In genomic region chr19:2207991-2208860, GRCh38 we compare ENCODE assay signal across 11 cellular contexts. TPM values are rescaled to one million over a fixed set of nuclear protein-coding genes. Genes with fewer than 3 reads are reported as not detected.
DNase-seq lines count a peak whose midpoint lies in the region; ATAC-seq and TF ChIP-seq lines count a peak whose summit lies in the region.
"Had no signal": no experiment of that assay in that cellular context is flagged by ENCODE, and none has a peak within 500 bp of the region (broad histone marks: within the 10 kb centered on the region; RNA-seq: fewer than 3 reads in every experiment).

No MANE protein-coding gene starts in this region.

- 35 to 64% methylated on average over 5 to 36 of the region's 36 CpGs for whole genome bisulfite sequencing in tibial nerve, 2 donors

- no peak overlapping the region for H3K27ac Mint-ChIP-seq in activated CD8-positive, alpha-beta memory T cell treated with anti-CD3 and anti-CD28 coated beads, Interleukin-2, amount 10 ng/mL, durations not matched to agents 7 days and 5 days

- H3K4me1 Mint-ChIP-seq in activated T-cell treated with anti-CD3 and anti-CD28 coated beads, Interleukin-2, amount 50 U/mL, for 4 hours (ENCODE audit: low read depth), result no peaks in the 10 kb centered on the region
- peaks cover 6% of the 10 kb centered on the region for H3K4me1 Mint-ChIP-seq in activated CD8-positive, alpha-beta memory T cell treated with anti-CD3 and anti-CD28 coated beads, Interleukin-2, amount 10 ng/mL, durations not matched to agents 7 days and 5 days

- TF ChIP-seq POLR2A in tibial nerve (IDR thresholded peaks at IDR 0.05), result no peak

- H3K27me3 ChIP-seq in tibial nerve, result no peaks in the 10 kb centered on the region

- peaks cover 19% of the 10 kb centered on the region for H3K36me3 Mint-ChIP-seq in activated T-cell treated with anti-CD3 and anti-CD28 coated beads, Interleukin-2, amount 50 U/mL, for 4 hours (ENCODE audit: insufficient read depth)
- H3K36me3 Mint-ChIP-seq in activated CD8-positive, alpha-beta memory T cell treated with anti-CD3 and anti-CD28 coated beads, Interleukin-2, amount 10 ng/mL, durations not matched to agents 7 days and 5 days, result peaks cover 15% of the 10 kb centered on the region

- H3K4me3 Mint-ChIP-seq in activated T-cell treated with anti-CD3 and anti-CD28 coated beads, Interleukin-2, amount 50 U/mL, for 4 hours, result no peak overlapping the region
- H3K4me3 Mint-ChIP-seq in activated CD8-positive, alpha-beta memory T cell treated with anti-CD3 and anti-CD28 coated beads, Interleukin-2, amount 10 ng/mL, durations not matched to agents 7 days and 5 days, result no peak overlapping the region

- TF ChIP-seq CTCF in tibial nerve (IDR thresholded peaks at IDR 0.05), result peak in 1 of 5 experiments; percentile 21

- H3K27ac ChIP-seq in tibial nerve, result peak overlapping the region in 2 of 4 donors; percentile 12 to 40
- H3K27ac ChIP-seq: epithelial cell of prostate had no signal

- H3K4me1 ChIP-seq in tibial nerve, result peaks cover 0 to 15% (median 8%) of the 10 kb centered on the region in 4 donors

- H3K4me3 ChIP-seq in tibial nerve, result no peak overlapping the region

- peaks cover 0 to 86% (median 13%) of the 10 kb centered on the region in 3 donors for H3K36me3 ChIP-seq in tibial nerve

- H3K9me3 Mint-ChIP-seq in activated T-cell treated with anti-CD3 and anti-CD28 coated beads, Interleukin-2, amount 50 U/mL, for 4 hours, result no peaks in the 10 kb centered on the region
- no peaks in the 10 kb centered on the region for H3K9me3 Mint-ChIP-seq in activated CD8-positive, alpha-beta memory T cell treated with anti-CD3 and anti-CD28 coated beads, Interleukin-2, amount 10 ng/mL, durations not matched to agents 7 days and 5 days (ENCODE audit: low read depth)

- no peaks in the 10 kb centered on the region for H3K27me3 Mint-ChIP-seq in activated T-cell treated with anti-CD3 and anti-CD28 coated beads, Interleukin-2, amount 50 U/mL, for 4 hours (ENCODE audit: low read depth)
- no peaks in the 10 kb centered on the region for H3K27me3 Mint-ChIP-seq in activated CD8-positive, alpha-beta memory T cell treated with anti-CD3 and anti-CD28 coated beads, Interleukin-2, amount 10 ng/mL, durations not matched to agents 7 days and 5 days

- no peak for ATAC-seq in activated T-cell treated with anti-CD3 and anti-CD28 coated beads, Interleukin-2, amount 50 U/mL, for 4 hours
- ATAC-seq in activated CD8-positive, alpha-beta memory T cell treated with anti-CD3 and anti-CD28 coated beads, Interleukin-2, amount 10 ng/mL, durations not matched to agents 7 days and 5 days, result peak; percentile 66
- ATAC-seq in GM18502 (IDR thresholded peaks at IDR 0.05; ENCODE audit: poor library complexity, unreplicated experiment), result no peak

- TF ChIP-seq EP300 in tibial nerve (IDR thresholded peaks at IDR 0.05), result no peak

- CTCF ChIA-PET in activated CD8-positive, alpha-beta memory T cell treated with anti-CD3 and anti-CD28 coated beads, Interleukin-2, amount 10 ng/mL, durations not matched to agents 7 days and 5 days (lab: Charles Lee), result interaction anchor here (0.9 to 1.3 kb wide), 4 partner anchors 45 to 160 kb away, joined by 3 to 4 read pairs (median 3); partner anchors contain the start of gene DOT1L

- DNase-seq in activated T-cell treated with anti-CD3 and anti-CD28 coated beads, Interleukin-2, amount 50 U/mL, for 4 hours, result peak; percentile 30
- DNase-seq in activated T-cell treated with anti-CD3 and anti-CD28 coated beads for 4 hours (no peak), iris pigment epithelial cell (ENCODE audit: low read depth) (peak; percentile 53), tibial nerve (ENCODE audit: low spot score in 2 of 2) (peak; percentile 65 to 75), NCI-H446 treated with DMSO at 0.1 percent for 48 hours (lab: John Stamatoyannopoulos, UW) (no peak)
- DNase-seq in activated CD8-positive, alpha-beta memory T cell treated with anti-CD3 and anti-CD28 coated beads, Interleukin-2, amount 10 ng/mL, durations not matched to agents 7 days and 5 days, result peak; percentile 73
- DNase-seq in stimulated activated CD4-positive, alpha-beta T cell treated with anti-CD3 and anti-CD28 coated beads, Interleukin-4, amount 100 ng/mL, for 24 hours, result no peak
- DNase-seq: NCI-H345 had no signal

- no peaks in the 10 kb centered on the region for H3K9me3 ChIP-seq in tibial nerve
- H3K9me3 ChIP-seq: Caco-2 had no signal

RNA-seq across cellular contexts. Expression of gene PLEKHJ1, which starts 27.9 kb away (rescaled TPM):
- 10 to 100 TPM; 69.0 to 92.2 (median 71.4) TPM for total RNA-seq in activated T-cell treated with anti-CD3 and anti-CD28 coated beads, Interleukin-2, amount 50 U/mL, for 4 hours
- total RNA-seq in activated CD8-positive, alpha-beta memory T cell treated with anti-CD3 and anti-CD28 coated beads, Interleukin-2, amount 10 ng/mL, durations not matched to agents 7 days and 5 days, result 10 to 100 TPM; 78.3 to 80.8 TPM
- 10 to 100 TPM; 37.3 to 67.5 (median 51.2) TPM for total RNA-seq in tibial nerve

RNA-seq across cellular contexts. Expression of gene SF3A2, which starts 28.4 kb away (rescaled TPM):
- 100 to 1,000 TPM; 174 to 195 (median 179) TPM for total RNA-seq in activated T-cell treated with anti-CD3 and anti-CD28 coated beads, Interleukin-2, amount 50 U/mL, for 4 hours
- total RNA-seq in activated CD8-positive, alpha-beta memory T cell treated with anti-CD3 and anti-CD28 coated beads, Interleukin-2, amount 10 ng/mL, durations not matched to agents 7 days and 5 days, result 100 to 1,000 TPM; 167 to 178 TPM
- 10 to 100 TPM; 21.4 to 84.0 (median 51.8) TPM for total RNA-seq in tibial nerve

RNA-seq across cellular contexts. Expression of gene AMH, which starts 40.9 kb away (rescaled TPM):
- total RNA-seq in activated T-cell treated with anti-CD3 and anti-CD28 coated beads, Interleukin-2, amount 50 U/mL, for 4 hours, result 1 to 10 TPM; 3.9 to 9.4 (median 5.8) TPM
- 1 to 10 TPM; 5.1 to 6.0 TPM for total RNA-seq in activated CD8-positive, alpha-beta memory T cell treated with anti-CD3 and anti-CD28 coated beads, Interleukin-2, amount 10 ng/mL, durations not matched to agents 7 days and 5 days
- total RNA-seq in tibial nerve, result 1 to 10 TPM in 2 of 4 donors, under 1 TPM in 1, not detected in 1; 0.59 to 5.4 (median 2.1) TPM

RNA-seq across cellular contexts. Expression of gene DOT1L, which starts 44.5 kb away (rescaled TPM):
- 10 to 100 TPM; 89.3 to 96.0 (median 94.0) TPM for total RNA-seq in activated T-cell treated with anti-CD3 and anti-CD28 coated beads, Interleukin-2, amount 50 U/mL, for 4 hours
- 100 to 1,000 TPM in 1 of 2 experiments, 10 to 100 TPM in 1; 99.9 to 105 TPM for total RNA-seq in activated CD8-positive, alpha-beta memory T cell treated with anti-CD3 and anti-CD28 coated beads, Interleukin-2, amount 10 ng/mL, durations not matched to agents 7 days and 5 days
- total RNA-seq in tibial nerve, result 10 to 100 TPM; 13.8 to 59.4 (median 18.1) TPM

RNA-seq across cellular contexts. Expression of gene JSRP1, which starts 48.0 kb away (rescaled TPM):
- total RNA-seq in activated T-cell treated with anti-CD3 and anti-CD28 coated beads, Interleukin-2, amount 50 U/mL, for 4 hours, result under 1 TPM; 0.63 to 0.95 (median 0.89) TPM
- 1 to 10 TPM in 1 of 2 experiments, not detected in 1; 1.0 TPM for total RNA-seq in activated CD8-positive, alpha-beta memory T cell treated with anti-CD3 and anti-CD28 coated beads, Interleukin-2, amount 10 ng/mL, durations not matched to agents 7 days and 5 days
- total RNA-seq in tibial nerve, result not detected
- total RNA-seq: Caco-2 had no signal

Comparison
In these comparisons a context has a peak if more than half of its experiments do, and no peak if none do; other contexts are left out.
1. DNase-seq: peak in activated T-cell treated with anti-CD3 and anti-CD28 coated beads, Interleukin-2, amount 50 U/mL, for 4 hours (single experiment), activated CD8-positive, alpha-beta memory T cell treated with anti-CD3 and anti-CD28 coated beads, Interleukin-2, amount 10 ng/mL, durations not matched to agents 7 days and 5 days (single experiment), iris pigment epithelial cell (single experiment) and tibial nerve (2 of 2); none in activated T-cell treated with anti-CD3 and anti-CD28 coated beads for 4 hours (single experiment), NCI-H446 treated with DMSO at 0.1 percent for 48 hours (single experiment) and stimulated activated CD4-positive, alpha-beta T cell treated with anti-CD3 and anti-CD28 coated beads, Interleukin-4, amount 100 ng/mL, for 24 hours (single experiment).